In the genomic region with DNA sequence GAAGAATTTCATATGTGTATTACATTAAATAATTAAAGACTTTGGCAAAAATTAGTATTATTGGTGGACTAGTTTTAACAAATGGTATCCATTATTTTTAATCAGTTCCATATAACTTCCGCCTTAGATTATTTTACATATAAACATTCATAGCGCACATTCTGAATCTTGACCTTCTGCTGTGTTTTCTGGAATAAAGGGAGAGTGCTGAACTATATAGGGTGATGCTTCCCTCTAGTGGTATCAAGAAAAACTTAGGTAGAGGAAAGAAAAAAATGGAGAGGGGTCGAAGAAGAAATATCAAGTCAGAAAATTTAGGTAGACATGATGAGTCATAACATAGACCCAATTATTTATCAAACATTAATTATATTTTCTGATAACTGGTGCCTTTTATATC, we compare ENCODE assay signal across 8 cellular contexts.
DNase-seq lines count a peak whose midpoint lies in the region; ATAC-seq and TF ChIP-seq lines count a peak whose summit lies in the region.

No MANE protein-coding gene starts in this region.

- in situ Hi-C loops in brain microvascular endothelial cell (cut with HindIII; ENCODE audit: low pct_ligation_motif_present, low sequenced_read_pairs), result no loop called here

- DNase-seq in DMS153 treated with DMSO at 0.1 percent for 48 hours (lab: John Stamatoyannopoulos, UW; ENCODE audit: unreplicated experiment) (peak; percentile 19), DMS153 (lab: John Stamatoyannopoulos, UW) (no peak), NCI-H2081 (lab: John Stamatoyannopoulos, UW) (peak; percentile 44 to 65), brain microvascular endothelial cell (no peak), lower lobe of right lung (no peak), GOT3 (lab: John Stamatoyannopoulos, UW) (no peak), mesenteric fat pad (ENCODE audit: low spot score) (no peak)

- no peaks in the 10 kb centered on the region for H3K9me3 ChIP-seq in lower lobe of right lung

- no peaks in the 10 kb centered on the region for H3K36me3 ChIP-seq in brain microvascular endothelial cell (replicated peaks)
- no peaks in the 10 kb centered on the region for H3K36me3 ChIP-seq in lower lobe of right lung

- H3K27ac ChIP-seq in brain microvascular endothelial cell (no peak overlapping the region), lower lobe of right lung (no peak overlapping the region)

- H3K4me1 ChIP-seq in lower lobe of right lung, result no peaks in the 10 kb centered on the region

- intact Hi-C loops in lower lobe of right lung (cut with DNase I), result no loop called here

- peak; percentile 39 for TF ChIP-seq CTCF in brain microvascular endothelial cell (IDR thresholded peaks at IDR 0.05; ENCODE audit: low read depth, low read length, missing control alignments)
- TF ChIP-seq CTCF in lower lobe of right lung (IDR thresholded peaks at IDR 0.05), result peak; percentile 30

- H3K27me3 ChIP-seq in brain microvascular endothelial cell (replicated peaks) (no peaks in the 10 kb centered on the region), lower lobe of right lung (ENCODE audit: low read depth) (no peaks in the 10 kb centered on the region)

- ATAC-seq in lower lobe of right lung, result no peak
- ATAC-seq in HG03521 (IDR thresholded peaks at IDR 0.05; ENCODE audit: unreplicated experiment), result no peak

- H3K4me3 ChIP-seq in brain microvascular endothelial cell (ENCODE audit: low read depth, low read length) (no peak overlapping the region), lower lobe of right lung (no peak overlapping the region)

Comparison
In these comparisons a context has a peak if more than half of its experiments do, and no peak if none do; other contexts are left out.
1. DNase-seq: peak in DMS153 treated with DMSO at 0.1 percent for 48 hours (single experiment) and NCI-H2081 (2 of 2); none in DMS153 (single experiment), brain microvascular endothelial cell (single experiment), lower lobe of right lung (single experiment), GOT3 (single experiment) and mesenteric fat pad (single experiment).